In the genomic region with DNA sequence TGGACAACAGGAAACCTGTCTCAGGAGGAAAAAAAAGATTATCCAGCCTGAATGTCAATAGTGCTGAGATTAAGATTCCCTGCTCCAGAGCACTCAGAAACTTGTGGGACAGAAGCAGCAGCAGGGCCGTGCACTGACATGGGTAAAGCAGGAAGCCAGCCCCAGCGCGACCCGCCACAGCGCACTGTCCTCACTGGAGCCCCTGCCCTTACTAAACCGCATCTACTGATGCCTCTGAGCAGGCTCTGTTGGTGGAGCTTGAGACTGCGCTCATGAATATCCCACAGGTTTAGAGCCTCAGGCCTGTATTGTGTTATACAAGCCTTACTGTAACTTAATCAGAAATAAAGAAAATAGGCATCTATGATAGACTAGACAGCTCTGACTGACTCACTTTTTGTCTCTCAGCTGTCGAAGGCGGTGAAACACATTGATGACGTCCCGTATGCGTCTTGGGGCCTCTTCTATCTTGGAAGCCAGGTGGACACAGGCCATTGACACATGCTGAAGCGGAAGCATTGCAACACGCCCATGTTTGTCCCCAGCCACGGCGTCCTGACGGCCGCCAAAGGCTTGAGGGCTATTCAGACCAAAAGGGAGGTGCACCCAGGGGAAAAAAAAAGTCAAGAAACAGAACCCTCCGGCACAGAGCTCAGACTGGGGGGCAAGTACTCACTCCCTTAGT, we compare ENCODE assay signal across 1 cellular context.
TF ChIP-seq lines count a peak whose summit lies in the region.

No MANE protein-coding gene starts in this region.

TF ChIP-seq in IMR-90, 13 proteins besides CTCF, POLR2A, EP300 and RAD21:
- TF ChIP-seq BHLHE40 (IDR thresholded peaks at IDR 0.05; ENCODE audit: low read depth, low read length) = no peak
- no peak for TF ChIP-seq MXI1 (IDR thresholded peaks at IDR 0.05; ENCODE audit: borderline replicate concordance, low read depth, low read length)
- TF ChIP-seq RFX5 (IDR thresholded peaks at IDR 0.05; ENCODE audit: low read depth, low read length) = no peak
- peak; percentile 63 for TF ChIP-seq CEBPB (IDR thresholded peaks at IDR 0.05; ENCODE audit: low read depth, low read length)
